Comparison of ENCODE assay signal across 17 cellular contexts in genomic region chr14:100711117-100711462, GRCh38. TPM values are rescaled to one million over a fixed set of nuclear protein-coding genes. Genes with fewer than 3 reads are reported as not detected.
"Had no signal": no experiment of that assay in that cellular context is flagged by ENCODE, and none has a peak within 500 bp of the region (broad histone marks: within the 10 kb centered on the region; RNA-seq: fewer than 3 reads in every experiment).

No MANE protein-coding gene starts in this region.

- H3K4me1 ChIP-seq: psoas muscle, right lobe of liver had no signal

- H3K27ac Mint-ChIP-seq: activated CD4-positive, alpha-beta memory T cell treated with anti-CD3 and anti-CD28 coated beads for 36 hours; stimulated activated naive B cell treated with anti-CD40 and anti-IgM and Interleukin-4, amounts not matched to agents 10 μg/mL and 1 μg/mL and 100 μg/mL, for 72 hours had no signal

- H3K27me3 ChIP-seq: ascending aorta, right lobe of liver had no signal

- H3K4me3 Mint-ChIP-seq: activated CD4-positive, alpha-beta memory T cell treated with anti-CD3 and anti-CD28 coated beads for 36 hours; activated T-cell treated with anti-CD3 and anti-CD28 coated beads, Interleukin-2, amount 50 U/mL, for 4 hours; stimulated activated naive B cell treated with anti-CD40 and anti-IgM and Interleukin-4, amounts not matched to agents 10 μg/mL and 1 μg/mL and 100 μg/mL, for 72 hours had no signal

- H3K36me3 ChIP-seq: ascending aorta, heart left ventricle, right lobe of liver, transverse colon had no signal

- H3K27ac ChIP-seq: ascending aorta, coronary artery, psoas muscle, right lobe of liver, transverse colon had no signal

- H3K4me3 ChIP-seq: ascending aorta, coronary artery, heart left ventricle, psoas muscle, right lobe of liver, transverse colon had no signal

- H3K9me3 ChIP-seq: ascending aorta, heart left ventricle, psoas muscle, right lobe of liver, transverse colon had no signal

- ATAC-seq: activated T-cell treated with anti-CD3 and anti-CD28 coated beads, Interleukin-2, amount 50 U/mL, for 4 hours; stimulated activated naive B cell treated with anti-CD40 and anti-IgM and Interleukin-4, amounts not matched to agents 10 μg/mL and 1 μg/mL and 100 μg/mL, for 72 hours had no signal

- H3K9me3 Mint-ChIP-seq: activated T-cell treated with anti-CD3 and anti-CD28 coated beads, Interleukin-2, amount 50 U/mL, for 4 hours had no signal

- H3K36me3 Mint-ChIP-seq: activated CD4-positive, alpha-beta memory T cell treated with anti-CD3 and anti-CD28 coated beads for 36 hours; stimulated activated naive B cell treated with anti-CD40 and anti-IgM and Interleukin-4, amounts not matched to agents 10 μg/mL and 1 μg/mL and 100 μg/mL, for 72 hours had no signal

- DNase-seq: activated CD4-positive, alpha-beta memory T cell treated with anti-CD3 and anti-CD28 coated beads for 36 hours; activated CD4-positive, alpha-beta T cell treated with anti-CD3 and anti-CD28 coated beads for 1 hour; activated T-cell treated with anti-CD3 and anti-CD28 coated beads, Interleukin-2, amount 50 U/mL, for 4 hours; effector CD4-positive, alpha-beta T cell; foreskin melanocyte; islet precursor cell; nucleus accumbens; stimulated activated CD4-positive, alpha-beta T cell treated with anti-CD3 and anti-CD28 coated beads, Interleukin-2, amount 100 ng/mL, for 24 hours; stimulated activated naive B cell treated with anti-CD40 and anti-IgM and Interleukin-4, amounts not matched to agents 10 μg/mL and 1 μg/mL and 100 μg/mL, for 72 hours; transverse colon had no signal

RNA-seq across cellular contexts. Expression of gene DLK1, which starts 15.6 kb away (rescaled TPM):
- total RNA-seq: activated CD4-positive, alpha-beta memory T cell treated with anti-CD3 and anti-CD28 coated beads for 36 hours; mesenteric fat pad; subcutaneous adipose tissue; transverse colon had no signal
